In genomic region chr22:23913306-23913660, GRCh38 we compare ENCODE assay signal across 8 cellular contexts. TPM values are rescaled to one million over a fixed set of nuclear protein-coding genes. Genes with fewer than 3 reads are reported as not detected.
DNase-seq lines count a peak whose midpoint lies in the region; ATAC-seq, FAIRE-seq and TF ChIP-seq lines count a peak whose summit lies in the region.

No MANE protein-coding gene starts in this region.

- DNase-seq in GM18507 (ENCODE audit: extremely low spot score, insufficient read length, low read depth): no peak
- no peak for DNase-seq in caudate nucleus (lab: John Stamatoyannopoulos, UW)
- DNase-seq in natural killer cell: no peak
- no peak for DNase-seq in SHP77 treated with DMSO at 0.1 percent for 48 hours (lab: John Stamatoyannopoulos, UW)

- TF ChIP-seq CTCF in natural killer cell (IDR thresholded peaks at IDR 0.05): no peak

- H3K36me3 Mint-ChIP-seq in IgD-negative memory B cell (no peaks in the 10 kb centered on the region), natural killer cell (no peaks in the 10 kb centered on the region)

- H3K4me1 Mint-ChIP-seq in IgD-negative memory B cell (peaks cover 19 to 24% (median 23%) of the 10 kb centered on the region in 3 donors), natural killer cell (peaks cover 8 to 22% of the 10 kb centered on the region in 2 donors)

- no peaks in the 10 kb centered on the region for H3K9me3 Mint-ChIP-seq in IgD-negative memory B cell
- H3K9me3 Mint-ChIP-seq in natural killer cell: no peaks in the 10 kb centered on the region

- peak; percentile 67 for FAIRE-seq in GM18507 (lab: Jason Lieb, UNC)

- intact Hi-C loops in natural killer cell (cut with micrococcal nuclease): loop anchor here (1.0 kb wide), 1 partner anchor 18 kb away; no protein-coding TSS in a partner anchor

- H3K4me3 Mint-ChIP-seq in IgD-negative memory B cell (peak overlapping the region; percentile 85 to 99 (median 92)), natural killer cell (peak overlapping the region; percentile 96)

- H3K27ac ChIP-seq in caudate nucleus (ENCODE audit: low read depth, low read length): peak overlapping the region; percentile 93

- H3K27me3 Mint-ChIP-seq in IgD-negative memory B cell: no peaks in the 10 kb centered on the region
- H3K27me3 Mint-ChIP-seq in natural killer cell (ENCODE audit: low read depth in 2 of 2): no peaks in the 10 kb centered on the region

- ATAC-seq in natural killer cell (no peak), HG03108 (IDR thresholded peaks at IDR 0.05; ENCODE audit: unreplicated experiment) (no peak), HG02970 (IDR thresholded peaks at IDR 0.05; ENCODE audit: low FRiP score, unreplicated experiment) (no peak), GM21619 (IDR thresholded peaks at IDR 0.05; ENCODE audit: unreplicated experiment) (no peak)

- H3K27ac Mint-ChIP-seq in IgD-negative memory B cell (peak overlapping the region; percentile 59 to 93 (median 91)), natural killer cell (peak overlapping the region; percentile 95 to 98)

RNA-seq across cellular contexts. Expression of gene MIF, which starts 19.1 kb away (rescaled TPM):
- 1,216 TPM for polyA plus RNA-seq in IgD-negative memory B cell
- 100 to 1,000 TPM; 115 to 182 (median 133) TPM for total RNA-seq in natural killer cell

RNA-seq across cellular contexts. Expression of gene GSTT2B, which starts 47.7 kb away (rescaled TPM):
- polyA plus RNA-seq in IgD-negative memory B cell: not detected
- total RNA-seq in natural killer cell: not detected

RNA-seq across cellular contexts. Expression of gene DDTL, which starts 53.4 kb away (rescaled TPM):
- 1.7 TPM for polyA plus RNA-seq in IgD-negative memory B cell
- 1 to 10 TPM in 1 of 3 donors, not detected in 2; 5.0 TPM for total RNA-seq in natural killer cell

RNA-seq across cellular contexts. Expression of gene SLC2A11, which starts 55.6 kb away (rescaled TPM):
- polyA plus RNA-seq in IgD-negative memory B cell: 20.7 TPM
- total RNA-seq in natural killer cell: 10 to 100 TPM in 2 of 3 donors, 1 to 10 TPM in 1; 9.2 to 14.1 (median 11.8) TPM
